In the genomic region with DNA sequence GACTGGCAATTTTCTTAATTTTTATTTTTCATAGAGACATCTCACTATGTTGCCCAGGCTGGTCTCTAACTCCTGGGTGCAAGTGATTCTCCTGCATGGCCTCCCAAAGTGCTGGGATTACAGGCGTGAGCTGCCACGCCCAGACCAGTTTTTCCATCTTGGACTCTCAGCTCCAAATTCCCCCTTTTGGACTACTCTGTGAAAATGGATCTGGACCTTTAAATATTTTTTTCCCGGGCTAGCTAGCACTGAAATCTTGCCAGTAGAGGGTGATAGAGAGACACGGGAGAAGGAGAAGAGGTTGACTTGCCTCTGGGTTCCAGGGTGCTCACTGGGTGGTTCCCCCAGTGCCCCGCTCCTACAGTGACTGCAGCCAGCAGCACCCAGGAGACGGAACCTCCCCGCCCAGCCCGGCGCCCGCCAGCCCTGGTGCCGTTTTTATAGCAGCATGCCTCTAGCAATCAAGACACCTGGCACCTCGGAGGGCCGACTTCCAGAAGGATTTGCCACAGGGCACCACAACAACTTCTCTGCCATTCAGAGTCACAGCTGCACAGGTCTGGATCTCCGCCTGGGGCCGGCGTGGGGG, we compare ENCODE assay signal across 8 cellular contexts.
DNase-seq lines count a peak whose midpoint lies in the region; ATAC-seq lines count a peak whose summit lies in the region.

No MANE protein-coding gene starts in this region.

- H3K36me3 ChIP-seq in ACC112 (ENCODE audit: insufficient read depth, low read length): no peaks in the 10 kb centered on the region

- H3K4me1 ChIP-seq in ACC112 (ENCODE audit: control insufficient read depth, insufficient read depth, low read length, unreplicated experiment): no peaks in the 10 kb centered on the region

- no peaks in the 10 kb centered on the region for H3K79me2 ChIP-seq in ACC112 (ENCODE audit: control insufficient read depth, insufficient read depth, low read length, unreplicated experiment)

- DNase-seq in NCI-H1417 (lab: John Stamatoyannopoulos, UW) (peak; percentile 41 to 92 (median 76)), SKM-1 treated with dmso at 0.1 percent for 144 hours (lab: John Stamatoyannopoulos, UW; ENCODE audit: unreplicated experiment) (peak; percentile 94), T47D (ENCODE audit: low read depth in 1 of 2, low spot score in 1 of 2) (peak; percentile 89 to 91), islet precursor cell (peak; percentile 75)
- peak; percentile 10 to 35 (median 31) for DNase-seq in stimulated activated CD4-positive, alpha-beta T cell treated with anti-CD3 and anti-CD28 coated beads, Interleukin-12 subunit alpha, Interleukin-12 subunit beta, amount 100 ng/mL, for 48 hours (ENCODE audit: low read depth in 2 of 3, low spot score in 1 of 3)

- in situ Hi-C loops in T47D (cut with HindIII; ENCODE audit: low pct_unique_long_range_greater_than_20kb, low sequenced_read_pairs): no loop called here

- no peaks in the 10 kb centered on the region for H3K27me3 ChIP-seq in ACC112 (ENCODE audit: insufficient read depth, low read length)

- no peak overlapping the region for H3K27ac ChIP-seq in ACC112 (ENCODE audit: low read depth, low read length)

- H3K4me3 ChIP-seq in ACC112 (ENCODE audit: low read depth, low read length): peak overlapping the region; percentile 51

- H2AFZ ChIP-seq in ACC112 (ENCODE audit: low read length, unreplicated experiment): peak overlapping the region; percentile 51

- ATAC-seq in GM18498 (IDR thresholded peaks at IDR 0.05; ENCODE audit: unreplicated experiment) (peak; percentile 96), HG02852 (IDR thresholded peaks at IDR 0.05; ENCODE audit: unreplicated experiment) (peak; percentile 95)

Comparison
In these comparisons a context has a peak if more than half of its experiments do, and no peak if none do; other contexts are left out.
1. DNase-seq: peak in every context shown above with its lines; median percentile 94 in SKM-1 treated with dmso at 0.1 percent for 144 hours; 90 in T47D; 76 in NCI-H1417; 75 in islet precursor cell; 31 in stimulated activated CD4-positive, alpha-beta T cell treated with anti-CD3 and anti-CD28 coated beads, Interleukin-12 subunit alpha, Interleukin-12 subunit beta, amount 100 ng/mL, for 48 hours.